In genomic region chr18:59988098-59988706, GRCh38 we compare ENCODE assay signal across 8 cellular contexts.
A peak's percentile ranks its signal among the peaks of the same experiment; 100 is the strongest.
DNase-seq lines count a peak whose midpoint lies in the region; ATAC-seq, FAIRE-seq and TF ChIP-seq lines count a peak whose summit lies in the region.

No MANE protein-coding gene starts in this region.

- peak; percentile 37 for DNase-seq in DMS79 treated with DMSO at 0.1 percent for 48 hours (lab: John Stamatoyannopoulos, UW)
- no peak for DNase-seq in DMS79 (lab: John Stamatoyannopoulos, UW)
- DNase-seq in activated gamma-delta T cell treated with anti-CD3 and anti-CD28 coated beads, Interleukin-2, amount 50 U/mL, for 16 hours (ENCODE audit: low read depth) = peak; percentile 22
- DNase-seq in glomerular visceral epithelial cell (ENCODE audit: extremely low spot score) = peak; percentile 57
- DNase-seq in small intestine = peak; percentile 49
- no peak for DNase-seq in GM19240 (ENCODE audit: insufficient read length, low spot score)

- H3K9ac ChIP-seq in OCI-LY1 (ENCODE audit: low read length) = no peak overlapping the region

- H2AFZ ChIP-seq in OCI-LY1 (ENCODE audit: low read length) = no peak overlapping the region

- H3K27me3 ChIP-seq in OCI-LY1 (ENCODE audit: insufficient read depth, low read length) (no peaks in the 10 kb centered on the region), small intestine (ENCODE audit: control insufficient read depth in 2 of 2, insufficient read depth in 2 of 2, low read length in 2 of 2) (no peaks in the 10 kb centered on the region)

- peak; percentile 97 for TF ChIP-seq CTCF in OCI-LY1 (IDR thresholded peaks at IDR 0.05; ENCODE audit: low read length)

- 20 to 23% (median 21%) methylated on average over 5 of the region's 5 CpGs for WGBS in small intestine, 3 donors

- no peaks in the 10 kb centered on the region for H3K79me2 ChIP-seq in OCI-LY1 (ENCODE audit: insufficient read depth, low read length)

- ATAC-seq in HG03175 (IDR thresholded peaks at IDR 0.05; ENCODE audit: unreplicated experiment) = peak; percentile 65

- H3K9me2 ChIP-seq in OCI-LY1 (ENCODE audit: low read depth, low read length) = no peaks in the 10 kb centered on the region

- no peaks in the 10 kb centered on the region for H3F3A ChIP-seq in OCI-LY1 (ENCODE audit: insufficient read depth, low read length)

- peak; percentile 77 for FAIRE-seq in small intestine (lab: Jason Lieb, UNC)

- no peak overlapping the region for H3K4me2 ChIP-seq in OCI-LY1 (ENCODE audit: low read length)

- no peak overlapping the region for H3K27ac ChIP-seq in OCI-LY1 (ENCODE audit: low read depth, low read length, poor library complexity, severe bottlenecking)
- no peak overlapping the region for H3K27ac ChIP-seq in small intestine (ENCODE audit: low read depth in 1 of 2, low read length in 1 of 2)

- H3K4me1 ChIP-seq in OCI-LY1 (ENCODE audit: insufficient read depth, low read length, severe bottlenecking) = peaks cover 17% of the 10 kb centered on the region
- no peaks in the 10 kb centered on the region for H3K4me1 ChIP-seq in small intestine (ENCODE audit: control insufficient read depth in 2 of 2, insufficient read depth in 1 of 2, low read depth in 1 of 2, low read length in 1 of 2)

- H3K4me3 ChIP-seq in OCI-LY1 (ENCODE audit: low read depth, low read length, poor library complexity, severe bottlenecking) (no peak overlapping the region), small intestine (ENCODE audit: low read depth in 1 of 2, low read length in 2 of 2) (no peak overlapping the region)

- H4K20me1 ChIP-seq in OCI-LY1 (ENCODE audit: insufficient read depth, low read length) = no peaks in the 10 kb centered on the region

- H3K9me3 ChIP-seq in OCI-LY1 (ENCODE audit: low read length) (no peaks in the 10 kb centered on the region), small intestine (ENCODE audit: control insufficient read depth, low read depth) (no peaks in the 10 kb centered on the region)

- H3K36me3 ChIP-seq in OCI-LY1 (ENCODE audit: insufficient read depth, low read length) = no peaks in the 10 kb centered on the region
- no peaks in the 10 kb centered on the region for H3K36me3 ChIP-seq in small intestine (ENCODE audit: control insufficient read depth in 2 of 2, insufficient read depth in 2 of 2, low read length in 2 of 2)

Comparison
In these comparisons a context has a peak if more than half of its experiments do, and no peak if none do; other contexts are left out.
1. DNase-seq: peak in DMS79 treated with DMSO at 0.1 percent for 48 hours (single experiment), activated gamma-delta T cell treated with anti-CD3 and anti-CD28 coated beads, Interleukin-2, amount 50 U/mL, for 16 hours (single experiment), glomerular visceral epithelial cell (single experiment) and small intestine (single experiment); none in DMS79 (single experiment) and GM19240 (single experiment).